Comparison of ENCODE assay signal across 18 cellular contexts in the genomic region with DNA sequence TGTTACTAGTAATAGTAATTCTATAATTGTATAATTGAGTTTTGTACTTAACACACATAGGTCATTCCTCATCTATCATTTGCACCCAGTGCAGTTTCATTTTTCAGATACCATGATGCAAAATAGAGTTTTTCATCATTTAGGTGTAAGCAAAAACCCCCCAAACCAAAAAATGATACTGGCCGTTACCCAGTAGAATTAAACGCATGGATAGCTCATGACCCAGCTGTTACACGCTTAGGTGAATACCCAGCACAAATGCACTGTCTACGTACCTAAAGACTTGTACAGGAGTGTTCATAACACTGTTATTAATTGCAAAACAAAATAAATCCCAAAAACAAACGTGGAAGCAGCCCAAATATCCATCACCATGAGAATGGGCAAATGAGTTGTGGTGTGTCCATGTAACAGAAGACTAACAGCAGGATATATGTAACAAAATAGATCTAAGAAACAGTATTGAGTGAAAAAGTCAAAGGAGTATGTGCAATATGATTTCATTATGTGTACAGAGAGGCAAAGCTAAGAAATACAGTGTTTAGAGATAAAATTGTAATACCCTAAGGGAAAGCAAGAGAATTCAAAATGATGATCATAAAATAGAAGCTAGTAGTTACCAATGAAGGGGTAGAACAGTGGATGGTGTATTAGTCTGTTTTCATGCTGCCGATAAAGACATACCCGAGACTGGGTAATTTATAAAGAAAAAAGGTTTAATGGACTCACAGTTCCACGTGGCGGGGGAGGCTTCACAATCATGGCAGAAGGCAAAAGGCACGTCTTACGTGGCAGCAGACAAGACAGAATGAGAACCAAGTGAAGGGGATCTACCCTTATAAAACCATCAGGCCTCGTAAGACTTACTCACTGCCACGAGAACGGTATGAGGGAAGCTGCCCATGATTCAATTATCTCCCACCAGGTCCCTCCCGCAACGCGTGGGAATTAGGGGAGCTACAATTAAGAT. TPM values are rescaled to one million over a fixed set of nuclear protein-coding genes. Genes with fewer than 3 reads are reported as not detected.
DNase-seq lines count a peak whose midpoint lies in the region; ATAC-seq and TF ChIP-seq lines count a peak whose summit lies in the region.
"Had no signal": no experiment of that assay in that cellular context is flagged by ENCODE, and none has a peak within 500 bp of the region (broad histone marks: within the 10 kb centered on the region; RNA-seq: fewer than 3 reads in every experiment).

No MANE protein-coding gene starts in this region.

- peak; percentile 73 for DNase-seq in NCI-H82 (lab: John Stamatoyannopoulos, UW)
- DNase-seq in NCI-H82 treated with DMSO at 0.1 percent for 48 hours (lab: John Stamatoyannopoulos, UW; ENCODE audit: unreplicated experiment): no peak
- DNase-seq in activated CD8-positive, alpha-beta memory T cell treated with anti-CD3 and anti-CD28 coated beads, Interleukin-2, amount 50 U/mL, for 48 hours: peak; percentile 25
- peak; percentile 40 for DNase-seq in osteocyte (ENCODE audit: extremely low spot score, unreplicated experiment)
- DNase-seq in stimulated activated CD4-positive, alpha-beta T cell treated with anti-CD3 and anti-CD28 coated beads, Interleukin-1b, Interleukin-23, amount 100 ng/mL, for 48 hours: no peak
- DNase-seq in stomach: no peak
- DNase-seq in activated T-cell treated with anti-CD3 and anti-CD28 coated beads, Interleukin-2, amount 50 U/mL, for 1 hour: no peak
- DNase-seq: C1 segment of cervical spinal cord, GM23248, KBM-7, NCI-H1092, NCI-H1694, NCI-H69 had no signal

- no peaks in the 10 kb centered on the region for H3K9me3 ChIP-seq in stomach

- no peaks in the 10 kb centered on the region for H3K4me1 Mint-ChIP-seq in osteocyte (ENCODE audit: unreplicated experiment)

- no peaks in the 10 kb centered on the region for H3K27me3 ChIP-seq in stomach

- H3K27ac ChIP-seq in stomach: no peak overlapping the region
- H3K27ac ChIP-seq: 22Rv1, SK-N-MC had no signal

- no peak overlapping the region for H3K27ac Mint-ChIP-seq in osteocyte (ENCODE audit: unreplicated experiment)

- peak; percentile 85 for ATAC-seq in GM18868 (IDR thresholded peaks at IDR 0.05; ENCODE audit: unreplicated experiment)
- ATAC-seq: Panc1, Right ventricle myocardium inferior had no signal

- no peak for TF ChIP-seq EP300 in stomach (IDR thresholded peaks at IDR 0.05)

- intact Hi-C loops in stomach (cut with DNase I; ENCODE audit: low total_unique reads): no loop called here

- no peak for TF ChIP-seq POLR2A in stomach (IDR thresholded peaks at IDR 0.05)

- peaks cover 35% of the 10 kb centered on the region for H3K36me3 Mint-ChIP-seq in osteocyte (ENCODE audit: unreplicated experiment)

- peaks cover 38 to 69% (median 64%) of the 10 kb centered on the region in 4 donors for H3K36me3 ChIP-seq in stomach

- TF ChIP-seq CTCF in osteocyte (IDR thresholded peaks at IDR 0.05) (no peak), stomach (IDR thresholded peaks at IDR 0.05) (no peak)

- 90 to 95% (median 93%) methylated on average over 17 of the region's 17 CpGs for WGBS in stomach, 5 donors

- H3K4me3 Mint-ChIP-seq in osteocyte (ENCODE audit: unreplicated experiment): no peak overlapping the region

- H3K4me1 ChIP-seq in stomach: peaks cover 0 to 2% (median 0%) of the 10 kb centered on the region in 4 donors

- H3K9me3 Mint-ChIP-seq in osteocyte (ENCODE audit: unreplicated experiment): no peaks in the 10 kb centered on the region

- no peak overlapping the region for H3K4me3 ChIP-seq in stomach
- H3K4me3 ChIP-seq: GM23248, SK-N-MC had no signal

- no peaks in the 10 kb centered on the region for H3K27me3 Mint-ChIP-seq in osteocyte (ENCODE audit: unreplicated experiment)

RNA-seq across cellular contexts. Expression of gene EID3, which starts 49.8 kb away (rescaled TPM):
- total RNA-seq in osteocyte (2.8 and 3.7 TPM in 2 replicates), stomach (10 to 100 TPM; 14.7 to 78.1 (median 26.7) TPM)
- polyA plus RNA-seq in stomach: 1 to 10 TPM; 1.6 to 2.6 (median 2.3) TPM

Comparison
In these comparisons a context has a peak if more than half of its experiments do, and no peak if none do; other contexts are left out.
1. DNase-seq: peak in NCI-H82 (single experiment), activated CD8-positive, alpha-beta memory T cell treated with anti-CD3 and anti-CD28 coated beads, Interleukin-2, amount 50 U/mL, for 48 hours (single experiment) and osteocyte (single experiment); none in NCI-H82 treated with DMSO at 0.1 percent for 48 hours (single experiment), stimulated activated CD4-positive, alpha-beta T cell treated with anti-CD3 and anti-CD28 coated beads, Interleukin-1b, Interleukin-23, amount 100 ng/mL, for 48 hours (single experiment), stomach (single experiment) and activated T-cell treated with anti-CD3 and anti-CD28 coated beads, Interleukin-2, amount 50 U/mL, for 1 hour (single experiment).